In the genomic region with DNA sequence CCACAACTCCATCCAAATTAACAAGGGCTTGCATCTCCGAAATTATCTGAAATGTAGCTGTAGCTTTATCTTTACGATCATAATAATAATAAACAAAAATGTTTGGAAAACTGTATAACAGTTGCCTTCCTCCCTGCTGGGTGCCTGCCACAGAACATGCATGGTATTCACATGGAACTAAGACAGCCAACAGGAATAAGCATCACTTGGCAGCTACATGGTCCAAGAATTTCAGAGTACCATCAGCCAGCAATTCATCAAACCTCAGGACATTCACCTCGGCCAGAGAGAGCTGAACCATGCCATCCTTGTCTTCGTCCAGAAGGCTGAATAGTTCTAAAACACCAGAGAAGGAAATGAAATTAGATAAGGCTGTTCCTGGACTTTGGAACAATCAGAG, we compare ENCODE assay signal across 29 cellular contexts.
"Had no signal": no experiment of that assay in that cellular context is flagged by ENCODE, and none has a peak within 500 bp of the region (broad histone marks: within the 10 kb centered on the region; RNA-seq: fewer than 3 reads in every experiment).

No MANE protein-coding gene starts in this region.

- H3K4me1 ChIP-seq: ascending aorta had no signal

- H3K36me3 ChIP-seq: ascending aorta, WERI-Rb-1 had no signal

- H3K27me3 ChIP-seq: ascending aorta had no signal

- H3K9me3 ChIP-seq: ascending aorta had no signal

- H3K4me3 ChIP-seq: ascending aorta had no signal

- DNase-seq: activated CD4-positive, alpha-beta memory T cell treated with anti-CD3 and anti-CD28 coated beads, Interleukin-2, amount 10 ng/mL, durations not matched to agents 7 days and 5 days; activated CD4-positive, alpha-beta T cell treated with anti-CD3 and anti-CD28 coated beads for 1 hour; activated CD4-positive, alpha-beta T cell treated with anti-CD3 and anti-CD28 coated beads for 36 hours; activated CD4-positive, alpha-beta T cell treated with anti-CD3 and anti-CD28 coated beads for 48 hours; activated CD4-positive, alpha-beta T cell treated with anti-CD3 and anti-CD28 coated beads, Interleukin-2, amount 10 ng/mL, durations not matched to agents 7 days and 5 days; activated CD4-positive, alpha-beta T cell treated with anti-CD3 and anti-CD28 coated beads, Interleukin-2, amount 50 U/mL, for 48 hours; activated CD4-positive, CD25-positive, alpha-beta regulatory T cell; activated CD8-positive, alpha-beta memory T cell treated with anti-CD3 and anti-CD28 coated beads for 24 hours; activated CD8-positive, alpha-beta memory T cell treated with anti-CD3 and anti-CD28 coated beads, Interleukin-2, amount 10 ng/mL, durations not matched to agents 7 days and 5 days; activated CD8-positive, alpha-beta memory T cell treated with anti-CD3 and anti-CD28 coated beads, Interleukin-2, amount 50 U/mL, for 48 hours; activated CD8-positive, alpha-beta T cell treated with anti-CD3 and anti-CD28 coated beads, Interleukin-2, amount 10 ng/mL, durations not matched to agents 7 days and 5 days; activated effector memory CD4-positive, alpha-beta T cell treated with Interleukin-2 at 50 U/mL for 16 hours; activated gamma-delta T cell; activated naive CD4-positive, alpha-beta T cell treated with anti-CD3 and anti-CD28 coated beads, Interleukin-2, amount 10 ng/mL, durations not matched to agents 7 days and 5 days; activated naive CD4-positive, alpha-beta T cell treated with Interleukin-2 at 50 U/mL for 16 hours; activated naive CD8-positive, alpha-beta T cell treated with anti-CD3 and anti-CD28 coated beads, Interleukin-2, amount 10 ng/mL, durations not matched to agents 7 days and 5 days; activated naive CD8-positive, alpha-beta T cell treated with anti-CD3 and anti-CD28 coated beads, Interleukin-2, amount 50 U/mL, for 24 hours; activated T-cell treated with anti-CD3 and anti-CD28 coated beads, Interleukin-2, amount 50 U/mL, for 24 hours; activated T-cell treated with anti-CD3 and anti-CD28 coated beads, Interleukin-2, amount 50 U/mL, for 48 hours; amygdala; anterior cingulate cortex; central memory CD4-positive, alpha-beta T cell; T-helper 1 cell; T-helper 2 cell; T-helper 9 cell; WERI-Rb-1 had no signal

- H3K27ac ChIP-seq: ascending aorta, WERI-Rb-1 had no signal

- ATAC-seq: activated CD4-positive, alpha-beta T cell treated with anti-CD3 and anti-CD28 coated beads for 36 hours; activated CD4-positive, CD25-positive, alpha-beta regulatory T cell treated with anti-CD3 and anti-CD28 coated beads, Interleukin-2, amount 50 U/mL, for 24 hours; activated CD8-positive, alpha-beta memory T cell treated with anti-CD3 and anti-CD28 coated beads, Interleukin-2, amount 10 ng/mL, durations not matched to agents 7 days and 5 days; activated CD8-positive, alpha-beta T cell treated with anti-CD3 and anti-CD28 coated beads, Interleukin-2, amount 10 ng/mL, durations not matched to agents 7 days and 5 days; activated naive CD8-positive, alpha-beta T cell treated with anti-CD3 and anti-CD28 coated beads, Interleukin-2, amount 50 U/mL, for 24 hours; WTC11 had no signal
